ENCODE assay signal across 8 cellular contexts in genomic region chr22:31616315-31616980, GRCh38. TPM values are rescaled to one million over a fixed set of nuclear protein-coding genes. Genes with fewer than 3 reads are reported as not detected.
A peak's percentile ranks its signal among the peaks of the same experiment; 100 is the strongest.
DNase-seq lines count a peak whose midpoint lies in the region; ATAC-seq, FAIRE-seq and TF ChIP-seq lines count a peak whose summit lies in the region.

No MANE protein-coding gene starts in this region.

- H3K36me3 ChIP-seq in psoas muscle (ENCODE audit: insufficient read depth in 1 of 2, low read depth in 1 of 2), result peaks cover 0 to 39% of the 10 kb centered on the region in 2 donors

- intact Hi-C loops in psoas muscle (cut with DNase I), result no loop called here

- no peaks in the 10 kb centered on the region for H3K9me3 Mint-ChIP-seq in activated CD8-positive, alpha-beta T cell treated with anti-CD3 and anti-CD28 coated beads, Interleukin-2, amount 10 ng/mL, durations not matched to agents 7 days and 5 days (ENCODE audit: insufficient read depth)

- ATAC-seq in GM18520 (IDR thresholded peaks at IDR 0.05; ENCODE audit: unreplicated experiment) (peak; percentile 61), HG02678 (IDR thresholded peaks at IDR 0.05; ENCODE audit: unreplicated experiment) (peak; percentile 81), psoas muscle (peak; percentile 24 to 42 (median 34))
- no peak for ATAC-seq in activated CD8-positive, alpha-beta T cell treated with anti-CD3 and anti-CD28 coated beads, Interleukin-2, amount 10 ng/mL, durations not matched to agents 7 days and 5 days

- no peak for TF ChIP-seq CTCF in psoas muscle (IDR thresholded peaks at IDR 0.05)

- H3K4me1 ChIP-seq in psoas muscle, result no peaks in the 10 kb centered on the region

- peak overlapping the region; percentile 74 for H3K27ac Mint-ChIP-seq in activated CD8-positive, alpha-beta T cell treated with anti-CD3 and anti-CD28 coated beads, Interleukin-2, amount 10 ng/mL, durations not matched to agents 7 days and 5 days

- WGBS in psoas muscle, 3 donors, result 67 to 75% (median 72%) methylated on average over 9 of the region's 9 CpGs

- H3K36me3 Mint-ChIP-seq in activated CD8-positive, alpha-beta T cell treated with anti-CD3 and anti-CD28 coated beads, Interleukin-2, amount 10 ng/mL, durations not matched to agents 7 days and 5 days (ENCODE audit: low read depth), result peaks cover 32% of the 10 kb centered on the region

- H3K4me1 Mint-ChIP-seq in activated CD8-positive, alpha-beta T cell treated with anti-CD3 and anti-CD28 coated beads, Interleukin-2, amount 10 ng/mL, durations not matched to agents 7 days and 5 days (ENCODE audit: low read depth), result peaks cover 16% of the 10 kb centered on the region

- DNase-seq in activated CD8-positive, alpha-beta T cell treated with anti-CD3 and anti-CD28 coated beads, Interleukin-2, amount 10 ng/mL, durations not matched to agents 7 days and 5 days, result no peak
- no peak for DNase-seq in psoas muscle
- no peak for DNase-seq in HCEC 1CT
- DNase-seq in RCC 7860 (ENCODE audit: low spot score), result no peak
- DNase-seq in LoVo (ENCODE audit: low spot score), result no peak
- DNase-seq in NCI-H774 (lab: John Stamatoyannopoulos, UW), result no peak

- peak overlapping the region; percentile 9 for H3K27ac ChIP-seq in psoas muscle

- CTCF ChIA-PET in activated CD8-positive, alpha-beta T cell treated with anti-CD3 and anti-CD28 coated beads, Interleukin-2, amount 10 ng/mL, durations not matched to agents 7 days and 5 days (lab: Charles Lee), result interaction anchor here (1.8 kb wide), 1 partner anchor 60 kb away, joined by 5 read pairs; no protein-coding TSS in a partner anchor

- no peak overlapping the region for H3K4me3 ChIP-seq in psoas muscle

- no peaks in the 10 kb centered on the region for H3K27me3 ChIP-seq in psoas muscle (ENCODE audit: insufficient read depth in 3 of 3, low read length in 2 of 3)

- H3K27me3 Mint-ChIP-seq in activated CD8-positive, alpha-beta T cell treated with anti-CD3 and anti-CD28 coated beads, Interleukin-2, amount 10 ng/mL, durations not matched to agents 7 days and 5 days (ENCODE audit: low read depth), result no peaks in the 10 kb centered on the region

- H3K9me3 ChIP-seq in psoas muscle, result no peaks in the 10 kb centered on the region

- H3K4me3 Mint-ChIP-seq in activated CD8-positive, alpha-beta T cell treated with anti-CD3 and anti-CD28 coated beads, Interleukin-2, amount 10 ng/mL, durations not matched to agents 7 days and 5 days, result no peak overlapping the region

- POLR2A ChIA-PET in activated CD8-positive, alpha-beta T cell treated with anti-CD3 and anti-CD28 coated beads, Interleukin-2, amount 10 ng/mL, durations not matched to agents 7 days and 5 days (lab: Charles Lee), result interaction anchor here (0.8 kb wide), 1 partner anchor 10 kb away, joined by 3 read pairs; no protein-coding TSS in a partner anchor

- no peak for FAIRE-seq in RCC 7860 (lab: Jason Lieb, UNC)

RNA-seq across cellular contexts. Expression of gene PISD, which starts 45.6 kb away (rescaled TPM):
- total RNA-seq in activated CD8-positive, alpha-beta T cell treated with anti-CD3 and anti-CD28 coated beads, Interleukin-2, amount 10 ng/mL, durations not matched to agents 7 days and 5 days, result 10 to 100 TPM; 28.8 to 29.2 TPM
- total RNA-seq in psoas muscle, result 10 to 100 TPM; 11.1 to 24.2 (median 17.2) TPM
- polyA plus RNA-seq in psoas muscle, result 10 to 100 TPM; 10.2 to 18.7 (median 15.2) TPM
